ENCODE assay signal across 28 cellular contexts in the genomic region with DNA sequence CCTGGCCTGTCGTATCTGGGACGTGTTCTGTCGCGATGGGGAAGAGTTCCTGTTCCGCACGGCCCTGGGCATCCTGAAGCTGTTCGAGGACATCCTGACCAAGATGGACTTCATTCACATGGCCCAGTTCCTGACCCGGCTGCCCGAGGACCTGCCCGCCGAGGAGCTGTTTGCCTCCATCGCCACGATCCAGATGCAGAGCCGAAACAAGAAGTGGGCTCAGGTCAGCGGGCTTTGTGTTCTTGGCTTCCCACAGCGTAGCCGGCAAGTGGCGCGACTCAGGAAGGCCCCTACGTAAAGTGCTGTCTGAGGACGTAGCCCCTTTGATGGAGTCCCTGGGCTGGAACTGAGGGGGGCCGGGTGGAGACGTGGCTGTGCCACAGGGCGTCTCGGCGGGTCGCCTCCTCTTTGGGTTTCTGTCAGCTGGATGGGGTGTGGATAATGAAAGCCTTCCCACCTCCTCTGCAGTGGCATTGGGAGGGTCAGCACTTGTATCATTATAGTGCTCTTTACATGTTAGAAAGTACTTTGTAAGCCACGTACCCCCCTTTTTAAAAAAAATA.
"Had no signal": no experiment of that assay in that cellular context is flagged by ENCODE, and none has a peak within 500 bp of the region (broad histone marks: within the 10 kb centered on the region; RNA-seq: fewer than 3 reads in every experiment).

No MANE protein-coding gene starts in this region.

- H3K4me3 Mint-ChIP-seq: activated CD4-positive, alpha-beta memory T cell treated with anti-CD3 and anti-CD28 coated beads, Interleukin-2, amount 10 ng/mL, durations not matched to agents 7 days and 5 days; activated naive CD4-positive, alpha-beta T cell treated with anti-CD3 and anti-CD28 coated beads for 36 hours; activated naive CD8-positive, alpha-beta T cell treated with anti-CD3 and anti-CD28 coated beads for 36 hours; activated T-helper 17 cell treated with anti-CD3 and anti-CD28 coated beads, Interleukin-2, amount 50 U/mL, for 72 hours had no signal

- H3K27ac Mint-ChIP-seq: activated CD4-positive, alpha-beta memory T cell treated with anti-CD3 and anti-CD28 coated beads, Interleukin-2, amount 10 ng/mL, durations not matched to agents 7 days and 5 days; activated naive CD4-positive, alpha-beta T cell treated with anti-CD3 and anti-CD28 coated beads for 36 hours; activated naive CD8-positive, alpha-beta T cell treated with anti-CD3 and anti-CD28 coated beads for 36 hours; activated T-helper 17 cell treated with anti-CD3 and anti-CD28 coated beads, Interleukin-2, amount 50 U/mL, for 72 hours had no signal

- H3K27me3 Mint-ChIP-seq: activated CD4-positive, alpha-beta memory T cell treated with anti-CD3 and anti-CD28 coated beads, Interleukin-2, amount 10 ng/mL, durations not matched to agents 7 days and 5 days; activated naive CD8-positive, alpha-beta T cell treated with anti-CD3 and anti-CD28 coated beads for 36 hours; activated T-helper 17 cell treated with anti-CD3 and anti-CD28 coated beads, Interleukin-2, amount 50 U/mL, for 72 hours had no signal

- H3K9me3 ChIP-seq: SJSA1 had no signal

- H3K4me1 Mint-ChIP-seq: activated naive CD8-positive, alpha-beta T cell treated with anti-CD3 and anti-CD28 coated beads for 36 hours had no signal

- DNase-seq: activated CD4-positive, alpha-beta memory T cell treated with anti-CD3 and anti-CD28 coated beads, Interleukin-2, amount 10 ng/mL, durations not matched to agents 7 days and 5 days; activated CD4-positive, alpha-beta T cell treated with anti-CD3 and anti-CD28 coated beads, Interleukin-2, amount 50 U/mL, for 1 hour; activated CD4-positive, CD25-positive, alpha-beta regulatory T cell; activated gamma-delta T cell; activated naive CD4-positive, alpha-beta T cell treated with anti-CD3 and anti-CD28 coated beads for 36 hours; activated naive CD8-positive, alpha-beta T cell treated with anti-CD3 and anti-CD28 coated beads for 36 hours; activated T-cell treated with anti-CD3 and anti-CD28 coated beads for 4 hours; activated T-cell treated with anti-CD3 and anti-CD28 coated beads, Interleukin-2, amount 50 U/mL, for 48 hours; caudate nucleus; Karpas-422; MM.1S; NCI-H1105; NCI-H1436; NCI-H1694 treated with DMSO at 0.1 percent for 48 hours; NCI-H2029 treated with DMSO at 0.1 percent for 48 hours; NCI-H345; NCI-H510A; NCI-H69; NK-92 treated with Interleukin-12 subunit alpha and Interleukin-12 subunit beta, amount 100 ng/mL, for 24 hours; OCI-M1; RPMI8226; SHP77; SW 1271; T-helper 9 cell had no signal

- H3K9me3 Mint-ChIP-seq: activated CD4-positive, alpha-beta memory T cell treated with anti-CD3 and anti-CD28 coated beads, Interleukin-2, amount 10 ng/mL, durations not matched to agents 7 days and 5 days; activated naive CD4-positive, alpha-beta T cell treated with anti-CD3 and anti-CD28 coated beads for 36 hours; activated naive CD8-positive, alpha-beta T cell treated with anti-CD3 and anti-CD28 coated beads for 36 hours; activated T-helper 17 cell treated with anti-CD3 and anti-CD28 coated beads, Interleukin-2, amount 50 U/mL, for 72 hours had no signal

- ATAC-seq: activated T-helper 17 cell treated with anti-CD3 and anti-CD28 coated beads, Interleukin-2, amount 50 U/mL, for 72 hours; Panc1; SK-N-SH treated with all-trans-retinoic acid at 6 μM for 48 hours had no signal

- H3K27me3 ChIP-seq: SJSA1 had no signal

- H3K4me3 ChIP-seq: SJSA1 had no signal

- H3K27ac ChIP-seq: SJSA1 had no signal
